8 cellular contexts compared by ENCODE assay signal in the genomic region with DNA sequence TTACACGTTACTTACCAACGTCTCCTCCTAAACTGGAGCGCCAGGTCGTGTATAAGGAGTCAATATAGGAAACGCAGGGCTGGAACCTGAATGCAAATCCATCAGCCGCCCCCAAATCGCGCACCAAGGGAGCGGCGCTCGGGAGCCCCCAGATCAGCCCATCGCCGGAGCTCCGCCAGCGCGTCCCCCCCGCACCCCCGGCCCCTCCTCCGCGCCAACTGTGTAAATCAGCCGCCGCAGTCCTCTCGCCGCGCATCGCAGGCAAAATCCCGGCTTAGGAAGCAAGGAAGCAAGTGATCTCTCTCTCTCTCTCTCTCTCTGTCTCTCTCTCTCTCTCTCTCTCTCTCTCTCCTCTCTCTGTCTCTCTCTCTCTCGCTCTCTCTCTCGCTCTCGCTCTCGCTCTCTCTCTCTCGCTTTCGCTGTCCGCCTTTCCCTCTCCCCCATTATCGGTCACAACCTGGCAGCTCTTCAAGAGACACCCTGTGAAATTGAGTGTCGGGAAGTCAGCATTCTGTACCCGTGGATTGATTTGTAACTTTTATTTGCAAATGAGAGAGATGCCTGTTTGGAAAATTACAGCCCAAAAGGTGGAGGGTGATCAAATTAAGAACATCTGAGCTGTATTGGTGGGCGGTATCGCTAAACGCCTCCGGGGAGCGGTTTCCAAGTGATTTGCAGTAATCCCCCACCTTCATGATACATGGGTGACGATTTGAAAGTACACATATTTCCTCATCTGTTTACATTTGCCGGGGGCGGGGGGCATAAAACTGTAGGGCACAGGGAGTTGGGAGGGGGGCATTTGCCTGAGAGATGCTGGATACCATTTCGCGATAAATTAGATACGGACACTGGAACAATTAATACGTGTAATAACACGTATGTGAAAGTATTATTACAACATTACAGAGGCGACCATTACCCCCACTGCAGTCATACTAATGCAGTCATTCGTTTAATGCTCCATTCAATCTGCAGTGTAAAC. TPM values are rescaled to one million over a fixed set of nuclear protein-coding genes. Genes with fewer than 3 reads are reported as not detected.
A peak's percentile ranks its signal among the peaks of the same experiment; 100 is the strongest.
DNase-seq lines count a peak whose midpoint lies in the region; ATAC-seq and TF ChIP-seq lines count a peak whose summit lies in the region.

No MANE protein-coding gene starts in this region.

- peak overlapping the region; percentile 72 for H3K4me3 Mint-ChIP-seq in activated naive CD4-positive, alpha-beta T cell treated with anti-CD3 and anti-CD28 coated beads, Interleukin-2, amount 50 U/mL, for 24 hours

- intact Hi-C loops in testis (cut with DNase I; ENCODE audit: low total_unique reads), result no loop called here

- H3K9me3 Mint-ChIP-seq in activated naive CD4-positive, alpha-beta T cell treated with anti-CD3 and anti-CD28 coated beads, Interleukin-2, amount 50 U/mL, for 24 hours, result no peaks in the 10 kb centered on the region

- no peaks in the 10 kb centered on the region for H3K36me3 ChIP-seq in testis (ENCODE audit: low read depth, missing control alignments)

- no peak for TF ChIP-seq CTCF in astrocyte of the cerebellum (IDR thresholded peaks at IDR 0.05; ENCODE audit: low read depth, low read length, missing control alignments)
- no peak for TF ChIP-seq CTCF in testis (IDR thresholded peaks at IDR 0.05)

- no peak for TF ChIP-seq POLR2A in testis (IDR thresholded peaks at IDR 0.05)

- no peaks in the 10 kb centered on the region for H3K9me3 ChIP-seq in testis

- H3K27ac ChIP-seq in testis, result no peak overlapping the region

- H3K27me3 Mint-ChIP-seq in activated naive CD4-positive, alpha-beta T cell treated with anti-CD3 and anti-CD28 coated beads, Interleukin-2, amount 50 U/mL, for 24 hours, result peaks cover 42% of the 10 kb centered on the region

- H3K4me3 ChIP-seq in astrocyte of the cerebellum (ENCODE audit: low read depth, low read length), result peak overlapping the region; percentile 53
- peak overlapping the region; percentile 10 to 20 for H3K4me3 ChIP-seq in testis

- H3K27me3 ChIP-seq in testis, result peaks cover 8% of the 10 kb centered on the region

- DNase-seq in activated naive CD4-positive, alpha-beta T cell treated with Interleukin-2 at 50 U/mL for 16 hours, result no peak
- DNase-seq in astrocyte of the cerebellum (ENCODE audit: low read depth) (no peak), left kidney (ENCODE audit: low read depth, low spot score) (peak; percentile 62), testis (no peak), SKM-1 treated with dmso at 0.1 percent for 144 hours (lab: John Stamatoyannopoulos, UW; ENCODE audit: unreplicated experiment) (no peak)

- peaks cover 11% of the 10 kb centered on the region for H3K4me1 Mint-ChIP-seq in activated naive CD4-positive, alpha-beta T cell treated with anti-CD3 and anti-CD28 coated beads, Interleukin-2, amount 50 U/mL, for 24 hours

- in situ Hi-C loops in astrocyte of the cerebellum (cut with HindIII; ENCODE audit: low sequenced_read_pairs), result no loop called here

- peaks cover 27% of the 10 kb centered on the region for H3K4me1 ChIP-seq in testis

- H3K27ac Mint-ChIP-seq in activated naive CD4-positive, alpha-beta T cell treated with anti-CD3 and anti-CD28 coated beads, Interleukin-2, amount 50 U/mL, for 24 hours, result no peak overlapping the region

- WGBS in testis, 2 donors, result 4 to 6% methylated on average over 51 to 52 of the region's 52 CpGs

- ATAC-seq in GM21447 (IDR thresholded peaks at IDR 0.05; ENCODE audit: unreplicated experiment) (no peak), HG03097 (IDR thresholded peaks at IDR 0.05; ENCODE audit: low FRiP score, unreplicated experiment) (no peak)

- H3K36me3 Mint-ChIP-seq in activated naive CD4-positive, alpha-beta T cell treated with anti-CD3 and anti-CD28 coated beads, Interleukin-2, amount 50 U/mL, for 24 hours, result no peaks in the 10 kb centered on the region

RNA-seq across cellular contexts. Expression of gene SLITRK3, which starts 0.7 kb away (rescaled TPM):
- total RNA-seq in testis, result under 1 TPM; 0.06 to 0.16 TPM
- 1.6 TPM for polyA plus RNA-seq in testis (ENCODE audit: insufficient read depth, low read depth, low replicate concordance)
